In genomic region chr1:5906116-5906515, GRCh38 we compare ENCODE assay signal across 13 cellular contexts.
"Had no signal": no experiment of that assay in that cellular context is flagged by ENCODE, and none has a peak within 500 bp of the region (broad histone marks: within the 10 kb centered on the region; RNA-seq: fewer than 3 reads in every experiment).

No MANE protein-coding gene starts in this region.

- H3K4me3 Mint-ChIP-seq: central memory CD8-positive, alpha-beta T cell; naive thymus-derived CD8-positive, alpha-beta T cell; stimulated activated memory B cell treated with anti-CD40 and anti-IgM and Interleukin-4, amounts not matched to agents 10 μg/mL and 1 μg/mL and 100 μg/mL, for 72 hours; stimulated activated naive CD8-positive, alpha-beta T cell treated with anti-CD3 and anti-CD28 coated beads, Interleukin-15, Interleukin-2, amounts not matched to agents 100 ng/mL and 50 ng/mL, for 24 hours had no signal

- DNase-seq: erythroblast; foreskin keratinocyte; mucosa of descending colon; pancreas; right cardiac atrium; small intestine; stimulated activated CD4-positive, alpha-beta T cell treated with anti-CD3 and anti-CD28 coated beads, Interleukin-4, amount 100 ng/mL, for 1 hour; testis had no signal

- H3K4me1 Mint-ChIP-seq: naive thymus-derived CD8-positive, alpha-beta T cell; stimulated activated memory B cell treated with anti-CD40 and anti-IgM and Interleukin-4, amounts not matched to agents 10 μg/mL and 1 μg/mL and 100 μg/mL, for 72 hours had no signal

- H3K27ac Mint-ChIP-seq: naive thymus-derived CD8-positive, alpha-beta T cell; progenitor cell of endocrine pancreas; stimulated activated memory B cell treated with anti-CD40 and anti-IgM and Interleukin-4, amounts not matched to agents 10 μg/mL and 1 μg/mL and 100 μg/mL, for 72 hours; stimulated activated naive CD8-positive, alpha-beta T cell treated with anti-CD3 and anti-CD28 coated beads, Interleukin-15, Interleukin-2, amounts not matched to agents 100 ng/mL and 50 ng/mL, for 24 hours had no signal

- ATAC-seq: foreskin keratinocyte; mucosa of descending colon; naive thymus-derived CD8-positive, alpha-beta T cell; pancreas; right cardiac atrium; stimulated activated memory B cell treated with anti-CD40 and anti-IgM and Interleukin-4, amounts not matched to agents 10 μg/mL and 1 μg/mL and 100 μg/mL, for 72 hours had no signal

- H3K9me3 Mint-ChIP-seq: central memory CD8-positive, alpha-beta T cell; naive thymus-derived CD8-positive, alpha-beta T cell; stimulated activated memory B cell treated with anti-CD40 and anti-IgM and Interleukin-4, amounts not matched to agents 10 μg/mL and 1 μg/mL and 100 μg/mL, for 72 hours; stimulated activated naive CD8-positive, alpha-beta T cell treated with anti-CD3 and anti-CD28 coated beads, Interleukin-15, Interleukin-2, amounts not matched to agents 100 ng/mL and 50 ng/mL, for 24 hours had no signal

- H3K27me3 Mint-ChIP-seq: central memory CD8-positive, alpha-beta T cell; naive thymus-derived CD8-positive, alpha-beta T cell; progenitor cell of endocrine pancreas; stimulated activated memory B cell treated with anti-CD40 and anti-IgM and Interleukin-4, amounts not matched to agents 10 μg/mL and 1 μg/mL and 100 μg/mL, for 72 hours; stimulated activated naive CD8-positive, alpha-beta T cell treated with anti-CD3 and anti-CD28 coated beads, Interleukin-15, Interleukin-2, amounts not matched to agents 100 ng/mL and 50 ng/mL, for 24 hours had no signal
